ENCODE assay signal across 12 cellular contexts in the genomic region with DNA sequence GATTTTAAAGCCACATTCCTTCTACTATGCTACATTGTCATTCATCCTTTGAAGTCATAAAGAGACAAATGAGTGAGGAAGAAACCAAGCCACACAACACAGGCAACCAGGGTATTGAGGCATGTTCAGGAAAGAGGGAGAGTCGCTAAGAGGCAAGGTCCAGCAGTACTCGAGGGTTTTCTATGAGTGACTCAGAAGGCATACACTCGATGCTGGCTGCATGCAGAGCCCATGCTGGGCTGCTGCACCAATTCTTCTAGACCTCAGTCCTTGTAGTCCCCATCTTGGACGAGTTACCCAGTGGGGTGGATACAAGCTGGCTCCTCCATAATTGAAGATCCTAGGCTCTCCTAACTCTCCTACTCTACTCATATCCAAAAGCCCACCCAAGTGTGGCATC. TPM values are rescaled to one million over a fixed set of nuclear protein-coding genes. Genes with fewer than 3 reads are reported as not detected.
DNase-seq lines count a peak whose midpoint lies in the region; ATAC-seq and TF ChIP-seq lines count a peak whose summit lies in the region.
"Had no signal": no experiment of that assay in that cellular context is flagged by ENCODE, and none has a peak within 500 bp of the region (broad histone marks: within the 10 kb centered on the region; RNA-seq: fewer than 3 reads in every experiment).

No MANE protein-coding gene starts in this region.

- peaks cover 8% of the 10 kb centered on the region for H3K4me1 ChIP-seq in CD8-positive, alpha-beta T cell (ENCODE audit: insufficient read depth, low read length)

- no peaks in the 10 kb centered on the region for H3K27me3 Mint-ChIP-seq in CD8-positive, alpha-beta T cell (ENCODE audit: low read depth)
- H3K27me3 Mint-ChIP-seq in chondrocyte (ENCODE audit: low read depth) (no peaks in the 10 kb centered on the region), type B pancreatic cell (no peaks in the 10 kb centered on the region)

- CTCF ChIA-PET in CD8-positive, alpha-beta T cell (lab: Charles Lee), result no interaction called here

- no peaks in the 10 kb centered on the region for H3K9me3 ChIP-seq in CD8-positive, alpha-beta T cell (ENCODE audit: low read length)
- H3K9me3 ChIP-seq: A549 had no signal

- H3K9me3 Mint-ChIP-seq in CD8-positive, alpha-beta T cell, result no peaks in the 10 kb centered on the region
- no peaks in the 10 kb centered on the region for H3K9me3 Mint-ChIP-seq in chondrocyte (ENCODE audit: low read depth)
- H3K9me3 Mint-ChIP-seq in type B pancreatic cell, result peaks cover 12% of the 10 kb centered on the region
- H3K9me3 Mint-ChIP-seq: CD14-positive monocyte had no signal

- no peaks in the 10 kb centered on the region for H3K27me3 ChIP-seq in CD8-positive, alpha-beta T cell (ENCODE audit: insufficient read depth, low read length)

- no peak for TF ChIP-seq CTCF in CD8-positive, alpha-beta T cell (IDR thresholded peaks at IDR 0.05)
- TF ChIP-seq CTCF in chondrocyte (IDR thresholded peaks at IDR 0.05) (no peak), type B pancreatic cell (conservative IDR thresholded peaks at IDR 0.05) (no peak)

- peaks cover 39% of the 10 kb centered on the region for H3K36me3 Mint-ChIP-seq in CD8-positive, alpha-beta T cell
- H3K36me3 Mint-ChIP-seq in chondrocyte (ENCODE audit: low read depth) (peaks cover 3% of the 10 kb centered on the region), type B pancreatic cell (peaks cover 17% of the 10 kb centered on the region)

- H3K4me1 Mint-ChIP-seq in CD8-positive, alpha-beta T cell (ENCODE audit: low read depth), result peaks cover 19% of the 10 kb centered on the region
- H3K4me1 Mint-ChIP-seq in chondrocyte (ENCODE audit: low read depth), result peaks cover 47% of the 10 kb centered on the region
- peaks cover 19% of the 10 kb centered on the region for H3K4me1 Mint-ChIP-seq in type B pancreatic cell (ENCODE audit: unreplicated experiment)

- no peaks in the 10 kb centered on the region for H3K36me3 ChIP-seq in CD8-positive, alpha-beta T cell (ENCODE audit: insufficient read depth, low read length)

- POLR2A ChIA-PET in CD8-positive, alpha-beta T cell (lab: Charles Lee), result no interaction called here

- H3K27ac Mint-ChIP-seq in CD8-positive, alpha-beta T cell, result peak overlapping the region; percentile 11
- H3K27ac Mint-ChIP-seq in chondrocyte (ENCODE audit: unreplicated experiment) (peak overlapping the region; percentile 70), type B pancreatic cell (peak overlapping the region; percentile 53)
- H3K27ac Mint-ChIP-seq: CD14-positive monocyte had no signal

- no peak overlapping the region for H3K27ac ChIP-seq in CD8-positive, alpha-beta T cell (ENCODE audit: low read depth, low read length)
- H3K27ac ChIP-seq: A549, GM23248 had no signal

- H3K4me3 ChIP-seq in CD8-positive, alpha-beta T cell (ENCODE audit: low read depth, low read length), result no peak overlapping the region
- H3K4me3 ChIP-seq: A549, GM12878, GM23248 had no signal

- ATAC-seq in CD8-positive, alpha-beta T cell, result no peak
- ATAC-seq: A549, GM12878, HCT116 had no signal

- DNase-seq in CD8-positive, alpha-beta T cell, result no peak
- DNase-seq in HT1080 (ENCODE audit: low read depth) (peak; percentile 19), chondrocyte (ENCODE audit: low spot score) (no peak), type B pancreatic cell (ENCODE audit: extremely low spot score, unreplicated experiment) (no peak), GF-D8 (lab: John Stamatoyannopoulos, UW) (no peak), NCI-H1436 (lab: John Stamatoyannopoulos, UW) (no peak)
- DNase-seq: DMS53, GM23248 had no signal

- intact Hi-C loops in CD8-positive, alpha-beta T cell (cut with DNase I, micrococcal nuclease), result no loop called here

- no peak overlapping the region for H3K4me3 Mint-ChIP-seq in CD8-positive, alpha-beta T cell
- H3K4me3 Mint-ChIP-seq in chondrocyte (ENCODE audit: unreplicated experiment) (no peak overlapping the region), type B pancreatic cell (no peak overlapping the region)
- H3K4me3 Mint-ChIP-seq: CD14-positive monocyte had no signal

RNA-seq across cellular contexts. Expression of a gene that starts 57.6 kb away (rescaled TPM):
- total RNA-seq in CD8-positive, alpha-beta T cell, result not detected
- 1.1 and 2.2 TPM in 2 replicates for total RNA-seq in HT1080 (2014; rRNA removed; shearing (Covaris generic))
- polyA plus RNA-seq in HT1080 (2015; cell fraction: cytosol; rRNA removed), result 0.29 and 0.35 TPM in 2 replicates
- 1.2 and 1.8 TPM in 2 replicates for polyA plus RNA-seq in HT1080 (2015; cell fraction: nucleus; rRNA removed)
- total RNA-seq in chondrocyte (44.6 to 120 TPM (median 113 TPM) in 3 replicates), type B pancreatic cell (ENCODE audit: low replicate concordance) (11.9 and 35.0 TPM in 2 replicates)
- total RNA-seq: GM12878 had no signal
- polyA plus RNA-seq: GM12878 had no signal

Comparison
In these comparisons a context has a peak if more than half of its experiments do, and no peak if none do; other contexts are left out.
1. H3K27ac Mint-ChIP-seq: peak in every context shown above with its lines; median percentile 70 in chondrocyte; 53 in type B pancreatic cell; 11 in CD8-positive, alpha-beta T cell.